In genomic region chr7:44073664-44074348, GRCh38 we compare ENCODE assay signal across 9 cellular contexts. TPM values are rescaled to one million over a fixed set of nuclear protein-coding genes. Genes with fewer than 3 reads are reported as not detected.
DNase-seq lines count a peak whose midpoint lies in the region; ATAC-seq, FAIRE-seq and TF ChIP-seq lines count a peak whose summit lies in the region.
"Had no signal": no experiment of that assay in that cellular context is flagged by ENCODE, and none has a peak within 500 bp of the region (broad histone marks: within the 10 kb centered on the region; RNA-seq: fewer than 3 reads in every experiment).

No MANE protein-coding gene starts in this region.

- H3K9me3 ChIP-seq in GM12878 (replicated peaks; ENCODE audit: control insufficient read depth, insufficient read depth, low read length) = no peaks in the 10 kb centered on the region
- no peaks in the 10 kb centered on the region for H3K9me3 ChIP-seq in liver (ENCODE audit: control insufficient read depth in 4 of 4, low read length in 3 of 4)

- CTCF ChIA-PET in GM12878 (lab: Yijun Ruan, JAX) = no interaction called here
- CTCF ChIA-PET in HEK293T (lab: Yijun Ruan, JAX) = no interaction called here

- TF ChIP-seq CTCF in GM12878 (IDR thresholded peaks at IDR 0.05 in 2 of 3, conservative IDR thresholded peaks at IDR 0.05 in 1 of 3; ENCODE audit: control insufficient read depth in 2 of 3, extremely low read depth in 1 of 3, insufficient read depth in 1 of 3, low read depth in 3 of 3, low read length in 3 of 3) = no peak
- peak; percentile 16 for TF ChIP-seq CTCF in liver (IDR thresholded peaks at IDR 0.05; ENCODE audit: low read depth, low read length, missing input control)
- no peak for TF ChIP-seq CTCF in mesothelial cell of epicardium (IDR thresholded peaks at IDR 0.05; ENCODE audit: unreplicated experiment)

- POLR2A ChIA-PET in GM12878 (lab: Charles Lee) (no interaction called here), HEK293T (lab: Yijun Ruan, JAX) (no interaction called here)

- RAD21 ChIA-PET in GM12878 (lab: Charles Lee; ENCODE audit: unreplicated experiment) = no interaction called here

- intact Hi-C loops in GM12878 (cut with micrococcal nuclease; ENCODE audit: unreplicated experiment) = loop anchor here (2.0 kb wide), 1 partner anchor 123 kb away; no protein-coding TSS in a partner anchor

- TF ChIP-seq POLR2A in GM12878 (IDR thresholded peaks at IDR 0.05; ENCODE audit: low read depth, low read length) = no peak; the same call in 1 of the 2 replicates

- H3K4me1 Mint-ChIP-seq in stimulated activated memory B cell treated with anti-CD40 and anti-IgM and Interleukin-4, amounts not matched to agents 10 μg/mL and 1 μg/mL and 100 μg/mL, for 72 hours = peaks cover 76% of the 10 kb centered on the region
- H3K4me1 Mint-ChIP-seq in mesothelial cell of epicardium = peaks cover 5% of the 10 kb centered on the region

- H3K27ac Mint-ChIP-seq in stimulated activated memory B cell treated with anti-CD40 and anti-IgM and Interleukin-4, amounts not matched to agents 10 μg/mL and 1 μg/mL and 100 μg/mL, for 72 hours = peak overlapping the region; percentile 96
- no peak overlapping the region for H3K27ac Mint-ChIP-seq in mesothelial cell of epicardium

- H3K4me2 ChIP-seq in GM12878 (ENCODE audit: control insufficient read depth, insufficient read depth) = no peak overlapping the region

- TF ChIP-seq RAD21 in GM12878 (IDR thresholded peaks at IDR 0.05; ENCODE audit: insufficient read depth, low read depth, low read length) (no peak), liver (IDR thresholded peaks at IDR 0.05) (peak in 1 of 2 donors; percentile 64)

- H3K27me3 ChIP-seq in GM12878 (replicated peaks in 1 of 2; ENCODE audit: control insufficient read depth in 2 of 2, insufficient read depth in 2 of 2, low read length in 1 of 2) (no peaks in the 10 kb centered on the region), liver (ENCODE audit: control insufficient read depth in 4 of 4, insufficient read depth in 4 of 4, low read length in 3 of 4) (no peaks in the 10 kb centered on the region)

- H3K79me2 ChIP-seq in GM12878 (ENCODE audit: control insufficient read depth, insufficient read depth, low read length) = no peaks in the 10 kb centered on the region; the same call in 1 of the 2 replicates

- BruUV-seq in GM12878 (replicated peaks; lab: Mats Ljungman, UMichigan) = no TSS peak

- in situ Hi-C loops in GM12878 (cut with MboI) = no loop called here

- SMC1A ChIA-PET in GM12878 (lab: Charles Lee; ENCODE audit: uncharacterized antibody, unreplicated experiment) = interaction anchor here (0.6 kb wide), 1 partner anchor 355 kb away, joined by 3 read pairs; no protein-coding TSS in a partner anchor

- peaks cover 66% of the 10 kb centered on the region for H3K36me3 Mint-ChIP-seq in stimulated activated memory B cell treated with anti-CD40 and anti-IgM and Interleukin-4, amounts not matched to agents 10 μg/mL and 1 μg/mL and 100 μg/mL, for 72 hours
- H3K36me3 Mint-ChIP-seq in mesothelial cell of epicardium = peaks cover 13% of the 10 kb centered on the region

- no peak for FAIRE-seq in GM12878 (lab: Jason Lieb, UNC)
- FAIRE-seq: colon had no signal

- peak; percentile 67 for DNase-seq in AG08395 (ENCODE audit: low spot score)
- peak; percentile 38 for DNase-seq in NCI-H460 (ENCODE audit: extremely low read depth, low read depth)
- no peak for DNase-seq in GM12878 (ENCODE audit: low read depth, low spot score)
- DNase-seq in HEK293T (ENCODE audit: extremely low spot score) = no peak
- no peak for DNase-seq in mesothelial cell of epicardium (ENCODE audit: low spot score in 2 of 2, unreplicated experiment in 2 of 2)

- WGBS in GM12878 (ENCODE audit: insufficient coverage, insufficient replicate concordance, low lambda C conversion rate, missing lambda C conversion rate) = 61% methylated on average over 26 of the region's 26 CpGs
- 51% methylated on average over 26 of the region's 26 CpGs for WGBS in liver

- peaks cover 4% of the 10 kb centered on the region for H3K4me1 ChIP-seq in GM12878 (ENCODE audit: control insufficient read depth, insufficient read depth, low read length)
- H3K4me1 ChIP-seq in liver (ENCODE audit: control insufficient read depth in 4 of 4, insufficient read depth in 4 of 4, low read length in 3 of 4) = peaks cover 25 to 60% (median 43%) of the 10 kb centered on the region in 4 donors

- H4K20me1 ChIP-seq in GM12878 (ENCODE audit: control insufficient read depth, insufficient read depth) = no peaks in the 10 kb centered on the region

- H3K4me3 Mint-ChIP-seq in stimulated activated memory B cell treated with anti-CD40 and anti-IgM and Interleukin-4, amounts not matched to agents 10 μg/mL and 1 μg/mL and 100 μg/mL, for 72 hours = peak overlapping the region; percentile 80
- H3K4me3 Mint-ChIP-seq in mesothelial cell of epicardium = no peak overlapping the region

- TF ChIP-seq EP300 in GM12878 (IDR thresholded peaks at IDR 0.05; ENCODE audit: borderline replicate concordance in 1 of 2, control insufficient read depth in 1 of 2, low read depth in 2 of 2, low read length in 2 of 2) = no peak

- H3K36me3 ChIP-seq in GM12878 (ENCODE audit: control insufficient read depth in 2 of 2, insufficient read depth in 2 of 2, low read length in 1 of 2) (peaks cover 26 to 37% of the 10 kb centered on the region in 2 experiments), liver (ENCODE audit: control insufficient read depth in 4 of 4, insufficient read depth in 3 of 4, low read depth in 1 of 4, low read length in 3 of 4) (peaks cover 4 to 23% (median 9%) of the 10 kb centered on the region in 4 donors)

- H3K9ac ChIP-seq in GM12878 (ENCODE audit: control insufficient read depth, insufficient read depth, low read length) (no peak overlapping the region), liver (ENCODE audit: low read depth in 1 of 2, low read length in 2 of 2) (no peak overlapping the region)

- H3K4me3 ChIP-seq in GM12878 (no peak overlapping the region), liver (ENCODE audit: low read depth in 1 of 3, low read length in 3 of 3) (no peak overlapping the region)

- peak; percentile 52 for ATAC-seq in GM19467 (IDR thresholded peaks at IDR 0.05; ENCODE audit: unreplicated experiment)
- peak; percentile 70 for ATAC-seq in GM12878
- ATAC-seq in stimulated activated memory B cell treated with anti-CD40 and anti-IgM and Interleukin-4, amounts not matched to agents 10 μg/mL and 1 μg/mL and 100 μg/mL, for 72 hours = peak; percentile 98

- no peaks in the 10 kb centered on the region for H3K9me3 Mint-ChIP-seq in stimulated activated memory B cell treated with anti-CD40 and anti-IgM and Interleukin-4, amounts not matched to agents 10 μg/mL and 1 μg/mL and 100 μg/mL, for 72 hours
- no peaks in the 10 kb centered on the region for H3K9me3 Mint-ChIP-seq in mesothelial cell of epicardium

- H2AFZ ChIP-seq in GM12878 (ENCODE audit: control insufficient read depth, low read depth, low read length) = no peak overlapping the region

- no peaks in the 10 kb centered on the region for H3K27me3 Mint-ChIP-seq in stimulated activated memory B cell treated with anti-CD40 and anti-IgM and Interleukin-4, amounts not matched to agents 10 μg/mL and 1 μg/mL and 100 μg/mL, for 72 hours
- no peaks in the 10 kb centered on the region for H3K27me3 Mint-ChIP-seq in mesothelial cell of epicardium (ENCODE audit: low read depth)

- H3K27ac ChIP-seq in GM12878 (ENCODE audit: control insufficient read depth, insufficient read depth) (no peak overlapping the region), liver (ENCODE audit: low read depth in 1 of 2, low read length in 2 of 2) (peak overlapping the region; percentile 39 to 62)

RNA-seq across cellular contexts. Expression of gene PGAM2, which starts 8.4 kb away (rescaled TPM):
- not detected in 2 replicates for total RNA-seq in NCI-H460 (2014; rRNA removed; shearing (Covaris generic))
- polyA plus RNA-seq in NCI-H460 (2014; cell fraction: nucleus; rRNA removed) = 2.7 TPM in 1 of 2 replicates, not detected in the other
- 2.5 and 3.7 TPM in 2 replicates for total RNA-seq in GM12878 (2013; cell fraction: nucleolus; rRNA removed)
- total RNA-seq in GM12878 (2014; rRNA removed) = not detected in 2 replicates
- not detected in 2 replicates for total RNA-seq in GM12878 (2014; rRNA removed; fragmentation: Illumina TruSeq; extraction: Trizol)
- total RNA-seq in GM12878 (2021) = 0.24 TPM in 1 of 2 replicates, not detected in the other
- polyA plus RNA-seq in GM12878 (2011; ENCODE audit: low read depth) = not detected
- polyA plus RNA-seq in GM12878 (2011; rRNA removed) = not detected in 2 replicates
- polyA plus RNA-seq in GM12878 (2011; cell fraction: cytosol; rRNA removed) = not detected in 2 replicates
- polyA plus RNA-seq in GM12878 (2011; cell fraction: nucleus; rRNA removed) = 0.87 and 1.2 TPM in 2 replicates
- 0.18 TPM in 1 of 2 replicates, not detected in the other for polyA plus RNA-seq in GM12878 (2012)
- not detected in 2 replicates for polyA plus RNA-seq in GM12878 (2014; fragmentation: Illumina TruSeq; extraction: Trizol)
- polyA plus RNA-seq in GM12878 (2014; fragmentation: Nextera tagmentation; extraction: Ambion mirVana) = not detected
- polyA plus RNA-seq in GM12878 (2014; rRNA removed) = 0.13 TPM in 1 of 2 replicates, not detected in the other
- polyA plus RNA-seq in GM12878 (2016; fragmentation: Nextera tagmentation; extraction: Ambion mirVana) = not detected
- not detected in 2 replicates for polyA minus RNA-seq in GM12878 (2011; rRNA and poly(A)+ RNA removed)
- polyA minus RNA-seq in GM12878 (2011; cell fraction: cytosol; rRNA and poly(A)+ RNA removed) = not detected in 2 replicates
- polyA minus RNA-seq in GM12878 (2011; cell fraction: nucleus; rRNA and poly(A)+ RNA removed) = 0.57 and 0.97 TPM in 2 replicates
- 1 to 10 TPM in 1 of 2 donors, under 1 TPM in 1; 0.42 to 2.3 TPM for total RNA-seq in liver
- polyA plus RNA-seq in liver = under 1 TPM; 0.13 to 0.56 TPM
- total RNA-seq in mesothelial cell of epicardium = 0.99 to 1.7 TPM (median 1.2 TPM) in 3 replicates

RNA-seq across cellular contexts. Expression of gene POLM, which starts 8.5 kb away (rescaled TPM):
- 7.9 and 9.3 TPM in 2 replicates for total RNA-seq in NCI-H460 (2014; rRNA removed; shearing (Covaris generic))
- 29.7 and 36.5 TPM in 2 replicates for polyA plus RNA-seq in NCI-H460 (2014; cell fraction: nucleus; rRNA removed)
- 108 and 133 TPM in 2 replicates for total RNA-seq in GM12878 (2013; cell fraction: nucleolus; rRNA removed)
- total RNA-seq in GM12878 (2014; rRNA removed) = 23.3 and 24.8 TPM in 2 replicates
- total RNA-seq in GM12878 (2014; rRNA removed; fragmentation: Illumina TruSeq; extraction: Trizol) = 13.5 and 14.1 TPM in 2 replicates
- total RNA-seq in GM12878 (2021) = 33.8 and 37.8 TPM in 2 replicates
- polyA plus RNA-seq in GM12878 (2011; ENCODE audit: low read depth) = 9.0 TPM
- polyA plus RNA-seq in GM12878 (2011; rRNA removed) = 11.0 and 15.9 TPM in 2 replicates
- polyA plus RNA-seq in GM12878 (2011; cell fraction: cytosol; rRNA removed) = 17.6 and 26.6 TPM in 2 replicates
- polyA plus RNA-seq in GM12878 (2011; cell fraction: nucleus; rRNA removed) = 86.2 and 99.8 TPM in 2 replicates
- 16.6 and 18.6 TPM in 2 replicates for polyA plus RNA-seq in GM12878 (2012)
- polyA plus RNA-seq in GM12878 (2014; fragmentation: Illumina TruSeq; extraction: Trizol) = 8.0 and 16.1 TPM in 2 replicates
- polyA plus RNA-seq in GM12878 (2014; fragmentation: Nextera tagmentation; extraction: Ambion mirVana) = 1 to 10 TPM; 3.1 to 4.6 TPM
- polyA plus RNA-seq in GM12878 (2014; rRNA removed) = 39.4 and 41.5 TPM in 2 replicates
- polyA plus RNA-seq in GM12878 (2016; fragmentation: Nextera tagmentation; extraction: Ambion mirVana) = 10 to 100 TPM; 22.0 to 23.2 TPM
- polyA minus RNA-seq in GM12878 (2011; rRNA and poly(A)+ RNA removed) = 19.2 and 33.0 TPM in 2 replicates
- polyA minus RNA-seq in GM12878 (2011; cell fraction: cytosol; rRNA and poly(A)+ RNA removed) = 12.7 and 16.4 TPM in 2 replicates
- polyA minus RNA-seq in GM12878 (2011; cell fraction: nucleus; rRNA and poly(A)+ RNA removed) = 41.2 and 67.5 TPM in 2 replicates
- 10 to 100 TPM in 1 of 2 donors, 1 to 10 TPM in 1; 6.9 to 24.0 TPM for total RNA-seq in liver
- polyA plus RNA-seq in liver = 1 to 10 TPM; 9.1 to 9.4 TPM
- 27.1 to 29.8 TPM (median 29.0 TPM) in 3 replicates for total RNA-seq in mesothelial cell of epicardium

RNA-seq across cellular contexts. Expression of gene DBNL, which starts 29.3 kb away (rescaled TPM):
- 29.9 and 30.5 TPM in 2 replicates for total RNA-seq in NCI-H460 (2014; rRNA removed; shearing (Covaris generic))
- polyA plus RNA-seq in NCI-H460 (2014; cell fraction: nucleus; rRNA removed) = 70.3 and 104 TPM in 2 replicates
- 252 and 284 TPM in 2 replicates for total RNA-seq in GM12878 (2013; cell fraction: nucleolus; rRNA removed)
- total RNA-seq in GM12878 (2014; rRNA removed) = 113 and 117 TPM in 2 replicates
- 62.0 and 65.6 TPM in 2 replicates for total RNA-seq in GM12878 (2014; rRNA removed; fragmentation: Illumina TruSeq; extraction: Trizol)
- 108 and 110 TPM in 2 replicates for total RNA-seq in GM12878 (2021)
- 79.6 TPM for polyA plus RNA-seq in GM12878 (2011; ENCODE audit: low read depth)
- 32.2 and 58.3 TPM in 2 replicates for polyA plus RNA-seq in GM12878 (2011; rRNA removed)
- 82.9 and 87.8 TPM in 2 replicates for polyA plus RNA-seq in GM12878 (2011; cell fraction: cytosol; rRNA removed)
- polyA plus RNA-seq in GM12878 (2011; cell fraction: nucleus; rRNA removed) = 136 and 153 TPM in 2 replicates
- 72.6 and 74.6 TPM in 2 replicates for polyA plus RNA-seq in GM12878 (2012)
- polyA plus RNA-seq in GM12878 (2014; fragmentation: Illumina TruSeq; extraction: Trizol) = 30.2 and 78.1 TPM in 2 replicates
- polyA plus RNA-seq in GM12878 (2014; fragmentation: Nextera tagmentation; extraction: Ambion mirVana) = 10 to 100 TPM in 1 of 2 experiments, 1 to 10 TPM in 1; 4.1 to 18.5 TPM
- polyA plus RNA-seq in GM12878 (2014; rRNA removed) = 90.4 and 108 TPM in 2 replicates
- polyA plus RNA-seq in GM12878 (2016; fragmentation: Nextera tagmentation; extraction: Ambion mirVana) = 100 to 1,000 TPM; 161 to 179 TPM
- 61.2 and 89.4 TPM in 2 replicates for polyA minus RNA-seq in GM12878 (2011; rRNA and poly(A)+ RNA removed)
- 23.8 and 26.2 TPM in 2 replicates for polyA minus RNA-seq in GM12878 (2011; cell fraction: cytosol; rRNA and poly(A)+ RNA removed)
- polyA minus RNA-seq in GM12878 (2011; cell fraction: nucleus; rRNA and poly(A)+ RNA removed) = 35.8 and 70.2 TPM in 2 replicates
- total RNA-seq in liver = 10 to 100 TPM; 47.3 to 60.2 TPM
- polyA plus RNA-seq in liver = 10 to 100 TPM; 26.1 to 35.6 TPM
- total RNA-seq in mesothelial cell of epicardium = 62.6 to 70.9 TPM (median 64.5 TPM) in 3 replicates

RNA-seq across cellular contexts. Expression of gene AEBP1, which starts 30.3 kb away (rescaled TPM):
- not detected in 2 replicates for total RNA-seq in NCI-H460 (2014; rRNA removed; shearing (Covaris generic))
- polyA plus RNA-seq in NCI-H460 (2014; cell fraction: nucleus; rRNA removed) = 0.06 TPM in 1 of 2 replicates, not detected in the other
- total RNA-seq in GM12878 (2013; cell fraction: nucleolus; rRNA removed) = 1.9 and 3.2 TPM in 2 replicates
- total RNA-seq in GM12878 (2014; rRNA removed) (0.06 TPM in 1 of 2 replicates, not detected in the other), GM12878 (2014; rRNA removed; fragmentation: Illumina TruSeq; extraction: Trizol) (not detected in 2 replicates), GM12878 (2021) (0.16 and 0.23 TPM in 2 replicates), liver (10 to 100 TPM in 1 of 2 donors, 1 to 10 TPM in 1; 3.4 to 13.3 TPM), mesothelial cell of epicardium (94.3 to 96.8 TPM (median 95.2 TPM) in 3 replicates)
- polyA plus RNA-seq in GM12878 (2011; ENCODE audit: low read depth) = 0.46 TPM
- polyA plus RNA-seq in GM12878 (2011; rRNA removed) (0.09 and 0.20 TPM in 2 replicates), GM12878 (2014; fragmentation: Illumina TruSeq; extraction: Trizol) (not detected in 2 replicates), GM12878 (2014; fragmentation: Nextera tagmentation; extraction: Ambion mirVana) (not detected), GM12878 (2014; rRNA removed) (0.08 TPM in 1 of 2 replicates, not detected in the other), GM12878 (2016; fragmentation: Nextera tagmentation; extraction: Ambion mirVana) (under 1 TPM in 1 of 2 experiments, not detected in 1; 0.11 TPM), liver (10 to 100 TPM in 1 of 2 donors, 1 to 10 TPM in 1; 3.8 to 11.5 TPM)
- 0.13 and 0.22 TPM in 2 replicates for polyA plus RNA-seq in GM12878 (2011; cell fraction: cytosol; rRNA removed)
- 1.8 and 3.1 TPM in 2 replicates for polyA plus RNA-seq in GM12878 (2011; cell fraction: nucleus; rRNA removed)
- polyA plus RNA-seq in GM12878 (2012) = 0.31 and 0.46 TPM in 2 replicates
- 0.67 TPM in 1 of 2 replicates, not detected in the other for polyA minus RNA-seq in GM12878 (2011; rRNA and poly(A)+ RNA removed)
- polyA minus RNA-seq in GM12878 (2011; cell fraction: cytosol; rRNA and poly(A)+ RNA removed) = not detected in 2 replicates
- 0.24 and 0.57 TPM in 2 replicates for polyA minus RNA-seq in GM12878 (2011; cell fraction: nucleus; rRNA and poly(A)+ RNA removed)

RNA-seq across cellular contexts. Expression of gene POLD2, which starts 49.5 kb away (rescaled TPM):
- total RNA-seq in NCI-H460 (2014; rRNA removed; shearing (Covaris generic)) = 151 and 174 TPM in 2 replicates
- polyA plus RNA-seq in NCI-H460 (2014; cell fraction: nucleus; rRNA removed) = 263 and 293 TPM in 2 replicates
- total RNA-seq in GM12878 (2013; cell fraction: nucleolus; rRNA removed) = 86.8 and 93.9 TPM in 2 replicates
- total RNA-seq in GM12878 (2014; rRNA removed) (149 and 169 TPM in 2 replicates), GM12878 (2014; rRNA removed; fragmentation: Illumina TruSeq; extraction: Trizol) (97.5 and 105 TPM in 2 replicates), GM12878 (2021) (169 TPM in 2 replicates), liver (10 to 100 TPM; 53.9 to 85.0 TPM), mesothelial cell of epicardium (117 to 126 TPM (median 125 TPM) in 3 replicates)
- polyA plus RNA-seq in GM12878 (2011; ENCODE audit: low read depth) = 99.6 TPM
- polyA plus RNA-seq in GM12878 (2011; rRNA removed) (113 and 179 TPM in 2 replicates), GM12878 (2014; fragmentation: Illumina TruSeq; extraction: Trizol) (61.8 and 118 TPM in 2 replicates), GM12878 (2014; fragmentation: Nextera tagmentation; extraction: Ambion mirVana) (10 to 100 TPM; 19.1 to 42.7 TPM), GM12878 (2014; rRNA removed) (193 and 194 TPM in 2 replicates), GM12878 (2016; fragmentation: Nextera tagmentation; extraction: Ambion mirVana) (100 to 1,000 TPM; 266 to 287 TPM), liver (100 to 1,000 TPM in 1 of 2 donors, 10 to 100 TPM in 1; 85.7 to 101 TPM)
- 225 and 290 TPM in 2 replicates for polyA plus RNA-seq in GM12878 (2011; cell fraction: cytosol; rRNA removed)
- polyA plus RNA-seq in GM12878 (2011; cell fraction: nucleus; rRNA removed) = 281 and 287 TPM in 2 replicates
- polyA plus RNA-seq in GM12878 (2012) = 110 and 118 TPM in 2 replicates
- 75.3 and 127 TPM in 2 replicates for polyA minus RNA-seq in GM12878 (2011; rRNA and poly(A)+ RNA removed)
- polyA minus RNA-seq in GM12878 (2011; cell fraction: cytosol; rRNA and poly(A)+ RNA removed) = 41.1 and 46.9 TPM in 2 replicates
- 54.9 and 61.8 TPM in 2 replicates for polyA minus RNA-seq in GM12878 (2011; cell fraction: nucleus; rRNA and poly(A)+ RNA removed)

Comparison
In these comparisons a context has a peak if more than half of its experiments do, and no peak if none do; other contexts are left out.
1. DNase-seq: peak in AG08395 (single experiment) and NCI-H460 (single experiment); none in GM12878 (single experiment), HEK293T (single experiment) and mesothelial cell of epicardium (0 of 2).
2. Peak in every context shown above with its lines, with median percentiles within 50 percentile points of each other: ATAC-seq.